In genomic region chr1:27556781-27557595, GRCh38 we compare ENCODE assay signal across 8 cellular contexts. TPM values are rescaled to one million over a fixed set of nuclear protein-coding genes. Genes with fewer than 3 reads are reported as not detected.
DNase-seq lines count a peak whose midpoint lies in the region; ATAC-seq and TF ChIP-seq lines count a peak whose summit lies in the region.

No MANE protein-coding gene starts in this region.

- H3K9me3 ChIP-seq in KOPT-K1 (ENCODE audit: insufficient read depth, low read length, poor library complexity, severe bottlenecking) (no peaks in the 10 kb centered on the region), right atrium auricular region (no peaks in the 10 kb centered on the region)

- H3K27me3 ChIP-seq in right atrium auricular region, result no peaks in the 10 kb centered on the region

- H3K27ac ChIP-seq in KOPT-K1 (ENCODE audit: low read depth, low read length, poor library complexity, severe bottlenecking), result peak overlapping the region; percentile 50
- H3K27ac ChIP-seq in right atrium auricular region, result peak overlapping the region; percentile 87 to 91

- peak; percentile 98 for DNase-seq in EL
- DNase-seq in amygdala (lab: John Stamatoyannopoulos, UW), result peak in 49 of 56 donors; percentile 19 to 92 (median 52)
- DNase-seq in right atrium auricular region (ENCODE audit: low spot score), result peak; percentile 96
- DNase-seq in pulmonary artery endothelial cell (ENCODE audit: low read depth, low spot score), result peak; percentile 72
- DNase-seq in ureter (ENCODE audit: low spot score), result peak; percentile 93

- peaks cover 8 to 70% of the 10 kb centered on the region in 2 donors for H3K4me1 ChIP-seq in right atrium auricular region

- no peaks in the 10 kb centered on the region for H3K27me3 Mint-ChIP-seq in T-helper 1 cell treated with Interleukin-12 subunit alpha and Interleukin-12 subunit beta and Interleukin-4 antibody, amounts not matched to agents 30 μg/mL and 1 μg/mL, for 36 hours (ENCODE audit: low read depth)

- no peaks in the 10 kb centered on the region for H3K9me3 Mint-ChIP-seq in T-helper 1 cell treated with Interleukin-12 subunit alpha and Interleukin-12 subunit beta and Interleukin-4 antibody, amounts not matched to agents 30 μg/mL and 1 μg/mL, for 36 hours

- H3K4me3 ChIP-seq in right atrium auricular region, result peak overlapping the region in 1 of 2 donors; percentile 24

- TF ChIP-seq CTCF in right atrium auricular region (IDR thresholded peaks at IDR 0.05), result peak; percentile 90 to 99

- peak overlapping the region; percentile 76 for H3K27ac Mint-ChIP-seq in T-helper 1 cell treated with Interleukin-12 subunit alpha and Interleukin-12 subunit beta and Interleukin-4 antibody, amounts not matched to agents 30 μg/mL and 1 μg/mL, for 36 hours

- peaks cover 34% of the 10 kb centered on the region for H3K4me1 Mint-ChIP-seq in T-helper 1 cell treated with Interleukin-12 subunit alpha and Interleukin-12 subunit beta and Interleukin-4 antibody, amounts not matched to agents 30 μg/mL and 1 μg/mL, for 36 hours (ENCODE audit: low read depth)

- no peak for ATAC-seq in GM21576 (IDR thresholded peaks at IDR 0.05; ENCODE audit: unreplicated experiment)

- H3K36me3 Mint-ChIP-seq in T-helper 1 cell treated with Interleukin-12 subunit alpha and Interleukin-12 subunit beta and Interleukin-4 antibody, amounts not matched to agents 30 μg/mL and 1 μg/mL, for 36 hours (ENCODE audit: low read depth), result peaks cover 2% of the 10 kb centered on the region

- peak overlapping the region; percentile 38 for H3K4me3 Mint-ChIP-seq in T-helper 1 cell treated with Interleukin-12 subunit alpha and Interleukin-12 subunit beta and Interleukin-4 antibody, amounts not matched to agents 30 μg/mL and 1 μg/mL, for 36 hours

- H3K36me3 ChIP-seq in KOPT-K1 (ENCODE audit: insufficient read depth, low read length) (peaks cover 38% of the 10 kb centered on the region), right atrium auricular region (peaks cover 25% of the 10 kb centered on the region)

RNA-seq across cellular contexts. Expression of gene AHDC1, which starts 47.0 kb away (rescaled TPM):
- total RNA-seq in right atrium auricular region, result 10 to 100 TPM; 23.5 to 35.0 TPM
- 4.3 and 7.0 TPM in 2 replicates for total RNA-seq in pulmonary artery endothelial cell
- total RNA-seq in ureter, result 27.3 TPM
